Comparison of ENCODE assay signal across 1 cellular context in the genomic region with DNA sequence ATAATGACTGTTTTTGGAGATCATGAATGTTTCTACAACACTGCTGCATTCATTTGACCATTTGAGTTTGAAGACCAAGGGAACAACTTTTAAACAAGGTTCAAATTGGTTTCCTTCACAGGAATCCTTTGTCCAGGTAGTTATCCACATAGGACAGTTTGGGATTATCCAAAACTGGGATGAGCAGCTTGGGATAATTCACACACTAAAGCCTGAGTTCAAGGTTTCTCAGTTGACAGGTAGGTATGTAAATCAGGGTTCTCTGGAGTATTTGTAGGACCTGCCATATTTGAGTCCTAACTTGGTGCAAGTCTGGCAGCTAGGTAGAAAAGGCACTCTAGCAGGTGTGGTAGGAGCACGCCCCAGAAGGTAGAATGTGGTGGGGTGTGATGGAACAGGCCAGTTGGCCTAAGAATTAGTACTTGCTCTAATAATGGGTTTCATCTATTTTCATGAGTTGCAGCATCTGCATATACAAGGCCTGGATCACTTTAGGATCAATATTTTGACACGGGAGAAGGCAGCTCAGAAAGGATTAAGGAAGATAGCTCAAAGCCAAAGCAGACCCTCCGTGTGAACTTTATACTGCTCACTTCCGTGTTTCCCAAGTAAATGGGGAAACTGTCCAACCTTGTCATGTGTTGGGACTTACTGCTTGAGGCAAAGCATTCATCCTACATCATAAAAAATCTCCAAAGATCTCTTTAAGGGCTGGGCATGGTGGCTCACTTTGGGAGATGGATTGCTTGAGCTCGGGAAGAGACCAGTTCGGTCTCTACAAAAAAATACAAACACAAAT.
A peak's percentile ranks its signal among the peaks of the same experiment; 100 is the strongest.
TF ChIP-seq lines count a peak whose summit lies in the region.

No MANE protein-coding gene starts in this region.

TF ChIP-seq in HepG2, 621 proteins besides CTCF, POLR2A, EP300 and RAD21 (continues in another document):
- TF ChIP-seq RBFOX2 (IDR thresholded peaks at IDR 0.05; ENCODE audit: low read depth, low read length) (peak; percentile 79), ZNF891 (CRISPR knock-in tag; IDR thresholded peaks at IDR 0.05) (no peak), KMT2A (CRISPR knock-in tag; IDR thresholded peaks at IDR 0.05) (no peak), AGO2 (optimal IDR thresholded peaks at IDR 0.05; ENCODE audit: low read depth, low read length) (peak; percentile 66), ZNF331 (CRISPR knock-in tag; IDR thresholded peaks at IDR 0.05) (0 out of 2 replicates have a peak, but pooled peaks have one; percentile 9), ZNF792 (CRISPR knock-in tag; IDR thresholded peaks at IDR 0.05) (no peak), POLR2AphosphoS2 (IDR thresholded peaks at IDR 0.05; ENCODE audit: low read depth, low read length) (0 out of 2 replicates have a peak, but pooled peaks have one; percentile 74), HOXD1 (CRISPR knock-in tag; IDR thresholded peaks at IDR 0.05) (no peak), ZNF530 (CRISPR knock-in tag; IDR thresholded peaks at IDR 0.05; ENCODE audit: low read depth) (no peak), ZNF335 (CRISPR knock-in tag; IDR thresholded peaks at IDR 0.05) (peak; percentile 33; the same call in 1 of the 2 replicates), JUNB (CRISPR knock-in tag; IDR thresholded peaks at IDR 0.05; ENCODE audit: borderline replicate concordance) (peak; percentile 43; the same call in 1 of the 2 replicates), MAFG (CRISPR knock-in tag; IDR thresholded peaks at IDR 0.05) (no peak), ZNF589 (CRISPR knock-in tag; conservative IDR thresholded peaks at IDR 0.05) (peak; percentile 66; the same call in 1 of the 2 replicates), SIN3A (IDR thresholded peaks at IDR 0.05; ENCODE audit: borderline replicate concordance, low read depth, low read length) (0 out of 2 replicates have a peak, but pooled peaks have one; percentile 32), REL (CRISPR knock-in tag; conservative IDR thresholded peaks at IDR 0.05) (0 out of 2 replicates have a peak, but pooled peaks have one; percentile 49), NFE2 (CRISPR knock-in tag; IDR thresholded peaks at IDR 0.05) (no peak), ZNF326 (CRISPR knock-in tag; IDR thresholded peaks at IDR 0.05; ENCODE audit: borderline replicate concordance) (no peak), ZSCAN31 (CRISPR knock-in tag; IDR thresholded peaks at IDR 0.05; ENCODE audit: low read depth) (no peak)
- TF ChIP-seq, protein P1, sequence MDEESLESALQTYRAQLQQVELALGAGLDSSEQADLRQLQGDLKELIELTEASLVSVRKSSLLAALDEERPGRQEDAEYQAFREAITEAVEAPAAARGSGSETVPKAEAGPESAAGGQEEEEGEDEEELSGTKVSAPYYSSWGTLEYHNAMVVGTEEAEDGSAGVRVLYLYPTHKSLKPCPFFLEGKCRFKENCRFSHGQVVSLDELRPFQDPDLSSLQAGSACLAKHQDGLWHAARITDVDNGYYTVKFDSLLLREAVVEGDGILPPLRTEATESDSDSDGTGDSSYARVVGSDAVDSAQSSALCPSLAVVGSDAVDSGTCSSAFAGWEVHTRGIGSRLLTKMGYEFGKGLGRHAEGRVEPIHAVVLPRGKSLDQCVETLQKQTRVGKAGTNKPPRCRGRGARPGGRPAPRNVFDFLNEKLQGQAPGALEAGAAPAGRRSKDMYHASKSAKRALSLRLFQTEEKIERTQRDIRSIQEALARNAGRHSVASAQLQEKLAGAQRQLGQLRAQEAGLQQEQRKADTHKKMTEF (CRISPR knock-in tag; IDR thresholded peaks at IDR 0.05), result peak; percentile 27; the same call in 1 of the 2 replicates
- TF ChIP-seq, protein P2, sequence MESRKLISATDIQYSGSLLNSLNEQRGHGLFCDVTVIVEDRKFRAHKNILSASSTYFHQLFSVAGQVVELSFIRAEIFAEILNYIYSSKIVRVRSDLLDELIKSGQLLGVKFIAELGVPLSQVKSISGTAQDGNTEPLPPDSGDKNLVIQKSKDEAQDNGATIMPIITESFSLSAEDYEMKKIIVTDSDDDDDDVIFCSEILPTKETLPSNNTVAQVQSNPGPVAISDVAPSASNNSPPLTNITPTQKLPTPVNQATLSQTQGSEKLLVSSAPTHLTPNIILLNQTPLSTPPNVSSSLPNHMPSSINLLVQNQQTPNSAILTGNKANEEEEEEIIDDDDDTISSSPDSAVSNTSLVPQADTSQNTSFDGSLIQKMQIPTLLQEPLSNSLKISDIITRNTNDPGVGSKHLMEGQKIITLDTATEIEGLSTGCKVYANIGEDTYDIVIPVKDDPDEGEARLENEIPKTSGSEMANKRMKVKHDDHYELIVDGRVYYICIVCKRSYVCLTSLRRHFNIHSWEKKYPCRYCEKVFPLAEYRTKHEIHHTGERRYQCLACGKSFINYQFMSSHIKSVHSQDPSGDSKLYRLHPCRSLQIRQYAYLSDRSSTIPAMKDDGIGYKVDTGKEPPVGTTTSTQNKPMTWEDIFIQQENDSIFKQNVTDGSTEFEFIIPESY (CRISPR knock-in tag; IDR thresholded peaks at IDR 0.05), result no peak
- TF ChIP-seq, protein P3, sequence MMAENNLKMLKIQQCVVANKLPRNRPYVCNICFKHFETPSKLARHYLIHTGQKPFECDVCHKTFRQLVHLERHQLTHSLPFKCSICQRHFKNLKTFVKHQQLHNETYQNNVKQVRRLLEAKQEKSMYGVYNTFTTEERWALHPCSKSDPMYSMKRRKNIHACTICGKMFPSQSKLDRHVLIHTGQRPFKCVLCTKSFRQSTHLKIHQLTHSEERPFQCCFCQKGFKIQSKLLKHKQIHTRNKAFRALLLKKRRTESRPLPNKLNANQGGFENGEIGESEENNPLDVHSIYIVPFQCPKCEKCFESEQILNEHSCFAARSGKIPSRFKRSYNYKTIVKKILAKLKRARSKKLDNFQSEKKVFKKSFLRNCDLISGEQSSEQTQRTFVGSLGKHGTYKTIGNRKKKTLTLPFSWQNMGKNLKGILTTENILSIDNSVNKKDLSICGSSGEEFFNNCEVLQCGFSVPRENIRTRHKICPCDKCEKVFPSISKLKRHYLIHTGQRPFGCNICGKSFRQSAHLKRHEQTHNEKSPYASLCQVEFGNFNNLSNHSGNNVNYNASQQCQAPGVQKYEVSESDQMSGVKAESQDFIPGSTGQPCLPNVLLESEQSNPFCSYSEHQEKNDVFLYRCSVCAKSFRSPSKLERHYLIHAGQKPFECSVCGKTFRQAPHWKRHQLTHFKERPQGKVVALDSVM (CRISPR knock-in tag; IDR thresholded peaks at IDR 0.05), result no peak
- TF ChIP-seq, protein P4, sequence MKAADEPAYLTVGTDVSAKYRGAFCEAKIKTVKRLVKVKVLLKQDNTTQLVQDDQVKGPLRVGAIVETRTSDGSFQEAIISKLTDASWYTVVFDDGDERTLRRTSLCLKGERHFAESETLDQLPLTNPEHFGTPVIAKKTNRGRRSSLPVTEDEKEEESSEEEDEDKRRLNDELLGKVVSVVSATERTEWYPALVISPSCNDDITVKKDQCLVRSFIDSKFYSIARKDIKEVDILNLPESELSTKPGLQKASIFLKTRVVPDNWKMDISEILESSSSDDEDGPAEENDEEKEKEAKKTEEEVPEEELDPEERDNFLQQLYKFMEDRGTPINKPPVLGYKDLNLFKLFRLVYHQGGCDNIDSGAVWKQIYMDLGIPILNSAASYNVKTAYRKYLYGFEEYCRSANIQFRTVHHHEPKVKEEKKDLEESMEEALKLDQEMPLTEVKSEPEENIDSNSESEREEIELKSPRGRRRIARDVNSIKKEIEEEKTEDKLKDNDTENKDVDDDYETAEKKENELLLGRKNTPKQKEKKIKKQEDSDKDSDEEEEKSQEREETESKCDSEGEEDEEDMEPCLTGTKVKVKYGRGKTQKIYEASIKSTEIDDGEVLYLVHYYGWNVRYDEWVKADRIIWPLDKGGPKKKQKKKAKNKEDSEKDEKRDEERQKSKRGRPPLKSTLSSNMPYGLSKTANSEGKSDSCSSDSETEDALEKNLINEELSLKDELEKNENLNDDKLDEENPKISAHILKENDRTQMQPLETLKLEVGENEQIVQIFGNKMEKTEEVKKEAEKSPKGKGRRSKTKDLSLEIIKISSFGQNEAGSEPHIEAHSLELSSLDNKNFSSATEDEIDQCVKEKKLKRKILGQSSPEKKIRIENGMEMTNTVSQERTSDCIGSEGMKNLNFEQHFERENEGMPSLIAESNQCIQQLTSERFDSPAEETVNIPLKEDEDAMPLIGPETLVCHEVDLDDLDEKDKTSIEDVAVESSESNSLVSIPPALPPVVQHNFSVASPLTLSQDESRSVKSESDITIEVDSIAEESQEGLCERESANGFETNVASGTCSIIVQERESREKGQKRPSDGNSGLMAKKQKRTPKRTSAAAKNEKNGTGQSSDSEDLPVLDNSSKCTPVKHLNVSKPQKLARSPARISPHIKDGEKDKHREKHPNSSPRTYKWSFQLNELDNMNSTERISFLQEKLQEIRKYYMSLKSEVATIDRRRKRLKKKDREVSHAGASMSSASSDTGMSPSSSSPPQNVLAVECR (CRISPR knock-in tag; IDR thresholded peaks at IDR 0.05; ENCODE audit: borderline replicate concordance), result no peak
- TF ChIP-seq, protein P5, sequence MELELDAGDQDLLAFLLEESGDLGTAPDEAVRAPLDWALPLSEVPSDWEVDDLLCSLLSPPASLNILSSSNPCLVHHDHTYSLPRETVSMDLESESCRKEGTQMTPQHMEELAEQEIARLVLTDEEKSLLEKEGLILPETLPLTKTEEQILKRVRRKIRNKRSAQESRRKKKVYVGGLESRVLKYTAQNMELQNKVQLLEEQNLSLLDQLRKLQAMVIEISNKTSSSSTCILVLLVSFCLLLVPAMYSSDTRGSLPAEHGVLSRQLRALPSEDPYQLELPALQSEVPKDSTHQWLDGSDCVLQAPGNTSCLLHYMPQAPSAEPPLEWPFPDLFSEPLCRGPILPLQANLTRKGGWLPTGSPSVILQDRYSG (CRISPR knock-in tag; IDR thresholded peaks at IDR 0.05), result no peak
- TF ChIP-seq, protein P6, sequence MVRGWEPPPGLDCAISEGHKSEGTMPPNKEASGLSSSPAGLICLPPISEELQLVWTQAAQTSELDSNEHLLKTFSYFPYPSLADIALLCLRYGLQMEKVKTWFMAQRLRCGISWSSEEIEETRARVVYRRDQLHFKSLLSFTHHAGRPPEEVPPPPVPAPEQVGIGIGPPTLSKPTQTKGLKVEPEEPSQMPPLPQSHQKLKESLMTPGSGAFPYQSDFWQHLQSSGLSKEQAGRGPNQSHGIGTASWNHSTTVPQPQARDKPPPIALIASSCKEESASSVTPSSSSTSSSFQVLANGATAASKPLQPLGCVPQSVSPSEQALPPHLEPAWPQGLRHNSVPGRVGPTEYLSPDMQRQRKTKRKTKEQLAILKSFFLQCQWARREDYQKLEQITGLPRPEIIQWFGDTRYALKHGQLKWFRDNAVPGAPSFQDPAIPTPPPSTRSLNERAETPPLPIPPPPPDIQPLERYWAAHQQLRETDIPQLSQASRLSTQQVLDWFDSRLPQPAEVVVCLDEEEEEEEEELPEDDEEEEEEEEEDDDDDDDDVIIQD (CRISPR knock-in tag; IDR thresholded peaks at IDR 0.05; ENCODE audit: low read depth), result peak; percentile 37; the same call in 1 of the 2 replicates
- TF ChIP-seq, protein P7, sequence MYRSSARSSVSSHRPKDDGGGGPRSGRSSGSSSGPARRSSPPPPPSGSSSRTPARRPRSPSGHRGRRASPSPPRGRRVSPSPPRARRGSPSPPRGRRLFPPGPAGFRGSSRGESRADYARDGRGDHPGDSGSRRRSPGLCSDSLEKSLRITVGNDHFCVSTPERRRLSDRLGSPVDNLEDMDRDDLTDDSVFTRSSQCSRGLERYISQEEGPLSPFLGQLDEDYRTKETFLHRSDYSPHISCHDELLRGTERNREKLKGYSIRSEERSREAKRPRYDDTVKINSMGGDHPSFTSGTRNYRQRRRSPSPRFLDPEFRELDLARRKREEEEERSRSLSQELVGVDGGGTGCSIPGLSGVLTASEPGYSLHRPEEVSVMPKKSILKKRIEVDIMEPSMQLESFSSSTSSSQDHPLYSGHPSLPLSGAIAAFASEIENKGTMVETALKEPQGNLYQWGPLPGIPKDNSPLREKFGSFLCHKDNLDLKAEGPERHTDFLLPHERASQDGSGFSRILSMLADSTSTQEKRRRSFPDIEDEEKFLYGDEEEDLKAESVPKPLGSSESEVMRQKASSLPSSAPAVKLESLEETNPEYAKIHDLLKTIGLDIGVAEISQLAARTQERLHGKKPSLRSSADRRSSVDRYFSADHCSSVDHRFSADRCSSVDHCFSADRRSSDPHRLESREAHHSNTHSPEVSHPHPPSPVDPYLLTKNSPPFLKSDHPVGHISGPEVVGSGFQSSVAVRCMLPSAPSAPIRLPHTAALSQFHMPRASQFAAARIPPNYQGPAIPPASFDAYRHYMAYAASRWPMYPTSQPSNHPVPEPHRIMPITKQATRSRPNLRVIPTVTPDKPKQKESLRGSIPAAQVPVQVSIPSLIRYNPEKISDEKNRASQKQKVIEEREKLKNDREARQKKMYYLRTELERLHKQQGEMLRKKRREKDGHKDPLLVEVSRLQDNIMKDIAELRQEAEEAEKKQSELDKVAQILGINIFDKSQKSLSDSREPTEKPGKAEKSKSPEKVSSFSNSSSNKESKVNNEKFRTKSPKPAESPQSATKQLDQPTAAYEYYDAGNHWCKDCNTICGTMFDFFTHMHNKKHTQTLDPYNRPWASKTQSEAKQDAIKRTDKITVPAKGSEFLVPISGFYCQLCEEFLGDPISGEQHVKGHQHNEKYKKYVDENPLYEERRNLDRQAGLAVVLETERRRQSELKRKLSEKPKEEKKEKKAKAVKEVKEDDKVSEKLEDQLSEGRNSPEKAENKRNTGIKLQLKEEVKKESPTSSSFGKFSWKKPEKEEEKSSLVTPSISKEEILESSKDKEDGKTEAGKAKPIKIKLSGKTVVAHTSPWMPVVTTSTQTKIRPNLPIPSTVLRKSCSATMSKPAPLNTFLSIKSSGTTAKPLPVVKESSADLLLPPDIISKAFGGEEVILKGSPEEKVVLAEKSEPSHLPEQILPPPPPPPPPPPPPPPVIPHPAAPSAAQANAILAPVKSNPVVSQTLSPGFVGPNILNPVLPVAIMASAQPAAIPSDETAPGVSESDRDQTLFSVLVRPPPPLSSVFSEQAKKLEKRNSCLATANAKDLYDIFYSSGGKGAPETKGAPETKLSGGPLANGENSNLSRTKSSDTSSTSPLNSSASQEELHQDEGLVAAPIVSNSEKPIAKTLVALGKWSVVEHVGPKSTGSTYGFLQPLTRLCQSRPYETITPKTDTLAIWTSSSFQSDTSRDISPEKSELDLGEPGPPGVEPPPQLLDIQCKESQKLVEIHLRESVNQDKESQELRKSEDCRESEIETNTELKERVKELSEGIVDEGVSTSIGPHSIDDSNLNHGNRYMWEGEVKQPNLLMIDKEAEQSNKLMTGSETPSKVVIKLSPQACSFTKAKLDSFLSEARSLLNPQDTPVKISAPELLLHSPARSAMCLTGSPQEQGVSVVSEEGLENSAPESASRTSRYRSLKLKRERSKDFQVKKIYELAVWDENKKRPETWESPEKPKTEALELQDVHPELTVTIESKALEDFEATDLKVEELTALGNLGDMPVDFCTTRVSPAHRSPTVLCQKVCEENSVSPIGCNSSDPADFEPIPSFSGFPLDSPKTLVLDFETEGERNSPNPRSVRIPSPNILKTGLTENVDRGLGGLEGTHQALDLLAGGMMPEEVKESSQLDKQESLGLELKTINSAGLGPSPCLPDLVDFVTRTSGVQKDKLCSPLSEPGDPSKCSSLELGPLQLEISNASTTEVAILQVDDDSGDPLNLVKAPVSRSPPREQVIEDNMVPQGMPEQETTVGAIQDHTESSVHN (CRISPR knock-in tag; IDR thresholded peaks at IDR 0.05), result no peak
- TF ChIP-seq, protein P8, sequence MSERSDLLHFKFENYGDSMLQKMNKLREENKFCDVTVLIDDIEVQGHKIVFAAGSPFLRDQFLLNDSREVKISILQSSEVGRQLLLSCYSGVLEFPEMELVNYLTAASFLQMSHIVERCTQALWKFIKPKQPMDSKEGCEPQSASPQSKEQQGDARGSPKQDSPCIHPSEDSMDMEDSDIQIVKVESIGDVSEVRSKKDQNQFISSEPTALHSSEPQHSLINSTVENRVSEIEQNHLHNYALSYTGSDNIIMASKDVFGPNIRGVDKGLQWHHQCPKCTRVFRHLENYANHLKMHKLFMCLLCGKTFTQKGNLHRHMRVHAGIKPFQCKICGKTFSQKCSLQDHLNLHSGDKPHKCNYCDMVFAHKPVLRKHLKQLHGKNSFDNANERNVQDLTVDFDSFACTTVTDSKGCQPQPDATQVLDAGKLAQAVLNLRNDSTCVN (CRISPR knock-in tag; IDR thresholded peaks at IDR 0.05; ENCODE audit: borderline replicate concordance), result no peak
